ENCODE assay signal across 12 cellular contexts in the genomic region with DNA sequence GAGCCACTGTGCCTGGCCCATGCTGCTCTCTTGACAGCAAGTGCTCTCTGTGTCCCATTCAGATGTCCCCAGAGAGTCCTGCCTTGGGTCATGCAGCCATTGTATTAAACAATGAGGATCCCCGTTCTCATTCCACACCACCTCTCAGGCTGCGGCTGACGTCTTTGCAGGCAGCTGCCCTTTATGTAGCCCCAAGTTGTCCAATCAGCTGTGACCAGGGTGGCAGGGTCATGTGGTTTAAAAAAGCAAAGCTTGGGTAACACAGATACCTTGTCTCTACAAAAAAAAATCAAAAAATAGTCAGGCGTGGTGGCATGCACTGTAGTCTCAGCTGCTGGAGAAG. TPM values are rescaled to one million over a fixed set of nuclear protein-coding genes. Genes with fewer than 3 reads are reported as not detected.
DNase-seq lines count a peak whose midpoint lies in the region; ATAC-seq, FAIRE-seq and TF ChIP-seq lines count a peak whose summit lies in the region.
"Had no signal": no experiment of that assay in that cellular context is flagged by ENCODE, and none has a peak within 500 bp of the region (broad histone marks: within the 10 kb centered on the region; RNA-seq: fewer than 3 reads in every experiment).

No MANE protein-coding gene starts in this region.

- H3K27ac Mint-ChIP-seq in T-cell = no peak overlapping the region

- CTCF ChIA-PET in GM12878 (lab: Yijun Ruan, JAX) = no interaction called here
- CTCF ChIA-PET in T-cell (lab: Charles Lee) = no interaction called here

- peaks cover 10% of the 10 kb centered on the region for H3K36me3 Mint-ChIP-seq in T-cell

- H3K4me1 Mint-ChIP-seq in T-cell = peaks cover 44 to 53% (median 52%) of the 10 kb centered on the region in 3 donors

- peaks cover 77% of the 10 kb centered on the region for H3K79me2 ChIP-seq in GM12878 (ENCODE audit: control insufficient read depth, insufficient read depth, low read length)

- 0% methylated on average over 4 of the region's 4 CpGs for WGBS in GM12878 (ENCODE audit: insufficient coverage, insufficient replicate concordance, low lambda C conversion rate, missing lambda C conversion rate)

- H3K9me3 ChIP-seq in GM12878 (replicated peaks; ENCODE audit: control insufficient read depth, insufficient read depth, low read length) (no peaks in the 10 kb centered on the region), vagina (no peaks in the 10 kb centered on the region)
- H3K9me3 ChIP-seq: SJSA1, spleen had no signal

- SMC1A ChIA-PET in GM12878 (lab: Charles Lee; ENCODE audit: uncharacterized antibody, unreplicated experiment) = interaction anchor here (0.8 to 1.0 kb wide), 2 partner anchors 56 to 161 kb away, joined by 3 read pairs; no protein-coding TSS in a partner anchor

- DNase-seq in GM12878 (ENCODE audit: low read depth, low spot score) (no peak), vagina (ENCODE audit: extremely low spot score in 2 of 2) (no peak), T-cell (no peak), AG08396 (ENCODE audit: low spot score) (no peak)
- no peak for DNase-seq in stimulated activated CD4-positive, alpha-beta T cell treated with anti-CD3 and anti-CD28 coated beads, Interleukin-4, amount 100 ng/mL, for 4 hours
- DNase-seq: NCI-H2171 treated with DMSO at 0.1 percent for 48 hours; stimulated activated naive CD4-positive, alpha-beta T cell had no signal

- H4K20me1 ChIP-seq in GM12878 (ENCODE audit: control insufficient read depth, insufficient read depth) = no peaks in the 10 kb centered on the region

- H3K4me3 ChIP-seq in GM12878 (peak overlapping the region; percentile 64; the same call in 1 of the 2 replicates), vagina (no peak overlapping the region)
- H3K4me3 ChIP-seq: SJSA1 had no signal

- H3K9me3 Mint-ChIP-seq in T-cell = peaks cover 0 to 4% (median 0%) of the 10 kb centered on the region in 3 donors

- TF ChIP-seq POLR2A in GM12878 (IDR thresholded peaks at IDR 0.05; ENCODE audit: low read depth, low read length) (0 out of 2 replicates have a peak, but pooled peaks have one; percentile 23), vagina (IDR thresholded peaks at IDR 0.05) (no peak)

- no peaks in the 10 kb centered on the region for H3K27me3 ChIP-seq in GM12878 (replicated peaks in 1 of 2; ENCODE audit: control insufficient read depth in 2 of 2, insufficient read depth in 2 of 2, low read length in 1 of 2)
- no peaks in the 10 kb centered on the region for H3K27me3 ChIP-seq in vagina
- H3K27me3 ChIP-seq: SJSA1, spleen had no signal

- no peak for TF ChIP-seq RAD21 in GM12878 (IDR thresholded peaks at IDR 0.05; ENCODE audit: insufficient read depth, low read depth, low read length)

- no peak overlapping the region for H2AFZ ChIP-seq in GM12878 (ENCODE audit: control insufficient read depth, low read depth, low read length)

- ATAC-seq in GM18498 (IDR thresholded peaks at IDR 0.05; ENCODE audit: unreplicated experiment) (peak; percentile 26), GM21367 (IDR thresholded peaks at IDR 0.05; ENCODE audit: unreplicated experiment) (peak; percentile 3), HG03066 (IDR thresholded peaks at IDR 0.05; ENCODE audit: low read depth, unreplicated experiment) (peak; percentile 3), GM12878 (peak; percentile 48), T-cell (replicated peaks in 1 of 4) (no peak)

- peak overlapping the region; percentile 72 for H3K27ac ChIP-seq in GM12878 (ENCODE audit: control insufficient read depth, insufficient read depth)
- H3K27ac ChIP-seq in vagina = no peak overlapping the region
- H3K27ac ChIP-seq: SJSA1 had no signal

- TF ChIP-seq EP300 in GM12878 (IDR thresholded peaks at IDR 0.05; ENCODE audit: borderline replicate concordance in 1 of 2, control insufficient read depth in 1 of 2, low read depth in 2 of 2, low read length in 2 of 2) = no peak

- intact Hi-C loops in GM12878 (cut with micrococcal nuclease; ENCODE audit: unreplicated experiment) (loop anchor here (10.0 kb wide), 2 partner anchors 190 to 560 kb away; a partner anchor contains a TSS), vagina (cut with DNase I) (no loop called here)

- H3K27me3 Mint-ChIP-seq in T-cell = no peaks in the 10 kb centered on the region

- POLR2A ChIA-PET in GM12878 (lab: Charles Lee) = interaction anchor here (0.9 kb wide), 1 partner anchor 14 kb away, joined by 3 read pairs; no protein-coding TSS in a partner anchor
- POLR2A ChIA-PET in T-cell (lab: Charles Lee) = no interaction called here

- no peak for TF ChIP-seq CTCF in GM12878 (IDR thresholded peaks at IDR 0.05 in 2 of 3, conservative IDR thresholded peaks at IDR 0.05 in 1 of 3; ENCODE audit: control insufficient read depth in 2 of 3, extremely low read depth in 1 of 3, insufficient read depth in 1 of 3, low read depth in 3 of 3, low read length in 3 of 3)
- no peak for TF ChIP-seq CTCF in vagina (IDR thresholded peaks at IDR 0.05)

- no peak for FAIRE-seq in GM12878 (lab: Jason Lieb, UNC)

- peak overlapping the region; percentile 89 for H3K4me2 ChIP-seq in GM12878 (ENCODE audit: control insufficient read depth, insufficient read depth)

- BruUV-seq in GM12878 (replicated peaks; lab: Mats Ljungman, UMichigan) = no TSS peak

- H3K4me3 Mint-ChIP-seq in T-cell = peak overlapping the region in 1 of 3 donors; percentile 89

- in situ Hi-C loops in GM12878 (cut with MboI) = no loop called here

- H3K4me1 ChIP-seq in GM12878 (ENCODE audit: control insufficient read depth, insufficient read depth, low read length) (peaks cover 18% of the 10 kb centered on the region), vagina (no peaks in the 10 kb centered on the region)

- H3K36me3 ChIP-seq in GM12878 (ENCODE audit: control insufficient read depth in 2 of 2, insufficient read depth in 2 of 2, low read length in 1 of 2) (no peaks in the 10 kb centered on the region), vagina (no peaks in the 10 kb centered on the region)
- H3K36me3 ChIP-seq: spleen had no signal

- RAD21 ChIA-PET in GM12878 (lab: Charles Lee; ENCODE audit: unreplicated experiment) = interaction anchor here (0.9 to 1.1 kb wide), 2 partner anchors 24 to 160 kb away, joined by 3 read pairs; a partner anchor contains a TSS

- peak overlapping the region; percentile 28; the same call in 1 of the 2 replicates for H3K9ac ChIP-seq in GM12878 (ENCODE audit: control insufficient read depth, insufficient read depth, low read length)

TF ChIP-seq in GM12878, 131 proteins besides CTCF, POLR2A, EP300 and RAD21:
- TF ChIP-seq, protein P1, sequence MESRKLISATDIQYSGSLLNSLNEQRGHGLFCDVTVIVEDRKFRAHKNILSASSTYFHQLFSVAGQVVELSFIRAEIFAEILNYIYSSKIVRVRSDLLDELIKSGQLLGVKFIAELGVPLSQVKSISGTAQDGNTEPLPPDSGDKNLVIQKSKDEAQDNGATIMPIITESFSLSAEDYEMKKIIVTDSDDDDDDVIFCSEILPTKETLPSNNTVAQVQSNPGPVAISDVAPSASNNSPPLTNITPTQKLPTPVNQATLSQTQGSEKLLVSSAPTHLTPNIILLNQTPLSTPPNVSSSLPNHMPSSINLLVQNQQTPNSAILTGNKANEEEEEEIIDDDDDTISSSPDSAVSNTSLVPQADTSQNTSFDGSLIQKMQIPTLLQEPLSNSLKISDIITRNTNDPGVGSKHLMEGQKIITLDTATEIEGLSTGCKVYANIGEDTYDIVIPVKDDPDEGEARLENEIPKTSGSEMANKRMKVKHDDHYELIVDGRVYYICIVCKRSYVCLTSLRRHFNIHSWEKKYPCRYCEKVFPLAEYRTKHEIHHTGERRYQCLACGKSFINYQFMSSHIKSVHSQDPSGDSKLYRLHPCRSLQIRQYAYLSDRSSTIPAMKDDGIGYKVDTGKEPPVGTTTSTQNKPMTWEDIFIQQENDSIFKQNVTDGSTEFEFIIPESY (IDR thresholded peaks at IDR 0.05) = no peak
- 0 out of 2 replicates have a peak, but pooled peaks have one; percentile 27 for TF ChIP-seq NR2F1 (conservative IDR thresholded peaks at IDR 0.05)
- no peak for TF ChIP-seq SMAD1 (IDR thresholded peaks at IDR 0.05; ENCODE audit: low read depth, partially characterized antibody)
- TF ChIP-seq, protein P2, sequence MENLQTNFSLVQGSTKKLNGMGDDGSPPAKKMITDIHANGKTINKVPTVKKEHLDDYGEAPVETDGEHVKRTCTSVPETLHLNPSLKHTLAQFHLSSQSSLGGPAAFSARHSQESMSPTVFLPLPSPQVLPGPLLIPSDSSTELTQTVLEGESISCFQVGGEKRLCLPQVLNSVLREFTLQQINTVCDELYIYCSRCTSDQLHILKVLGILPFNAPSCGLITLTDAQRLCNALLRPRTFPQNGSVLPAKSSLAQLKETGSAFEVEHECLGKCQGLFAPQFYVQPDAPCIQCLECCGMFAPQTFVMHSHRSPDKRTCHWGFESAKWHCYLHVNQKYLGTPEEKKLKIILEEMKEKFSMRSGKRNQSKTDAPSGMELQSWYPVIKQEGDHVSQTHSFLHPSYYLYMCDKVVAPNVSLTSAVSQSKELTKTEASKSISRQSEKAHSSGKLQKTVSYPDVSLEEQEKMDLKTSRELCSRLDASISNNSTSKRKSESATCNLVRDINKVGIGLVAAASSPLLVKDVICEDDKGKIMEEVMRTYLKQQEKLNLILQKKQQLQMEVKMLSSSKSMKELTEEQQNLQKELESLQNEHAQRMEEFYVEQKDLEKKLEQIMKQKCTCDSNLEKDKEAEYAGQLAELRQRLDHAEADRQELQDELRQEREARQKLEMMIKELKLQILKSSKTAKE (IDR thresholded peaks at IDR 0.05; ENCODE audit: low read depth, poor library complexity, severe bottlenecking) = peak; percentile 7
- TF ChIP-seq IKZF1 (conservative IDR thresholded peaks at IDR 0.05) = 0 out of 2 replicates have a peak, but pooled peaks have one; percentile 27

RNA-seq across cellular contexts. Expression of a gene that starts 13.2 kb away (rescaled TPM):
- 117 and 120 TPM in 2 replicates for total RNA-seq in GM12878 (2013; cell fraction: nucleolus; rRNA removed)
- total RNA-seq in GM12878 (2014; rRNA removed) (16.0 and 17.9 TPM in 2 replicates), GM12878 (2014; rRNA removed; fragmentation: Illumina TruSeq; extraction: Trizol) (21.6 and 23.2 TPM in 2 replicates), GM12878 (2021) (12.0 and 15.3 TPM in 2 replicates), vagina (17.2 TPM), T-cell (1 to 10 TPM; 2.2 to 6.8 (median 2.9) TPM)
- polyA plus RNA-seq in GM12878 (2011; ENCODE audit: low read depth) = 4.8 TPM
- polyA plus RNA-seq in GM12878 (2011; rRNA removed) (5.0 and 6.8 TPM in 2 replicates), GM12878 (2014; fragmentation: Illumina TruSeq; extraction: Trizol) (14.6 and 18.9 TPM in 2 replicates), GM12878 (2014; fragmentation: Nextera tagmentation; extraction: Ambion mirVana) (1 to 10 TPM; 5.8 to 7.2 TPM), GM12878 (2014; rRNA removed) (10.4 and 11.0 TPM in 2 replicates), GM12878 (2016; fragmentation: Nextera tagmentation; extraction: Ambion mirVana) (10 to 100 TPM; 11.0 to 12.7 TPM)
- 2.6 and 2.8 TPM in 2 replicates for polyA plus RNA-seq in GM12878 (2011; cell fraction: cytosol; rRNA removed)
- polyA plus RNA-seq in GM12878 (2011; cell fraction: nucleus; rRNA removed) = 3.7 and 3.8 TPM in 2 replicates
- 6.0 and 6.5 TPM in 2 replicates for polyA plus RNA-seq in GM12878 (2012)
- polyA minus RNA-seq in GM12878 (2011; rRNA and poly(A)+ RNA removed) = 10.1 and 10.5 TPM in 2 replicates
- polyA minus RNA-seq in GM12878 (2011; cell fraction: cytosol; rRNA and poly(A)+ RNA removed) = 0.62 and 1.3 TPM in 2 replicates
- 5.6 and 10.5 TPM in 2 replicates for polyA minus RNA-seq in GM12878 (2011; cell fraction: nucleus; rRNA and poly(A)+ RNA removed)

Comparison
In these comparisons a context has a peak if more than half of its experiments do, and no peak if none do; other contexts are left out.
1. ATAC-seq: peak in GM18498 (single experiment), GM21367 (single experiment), HG03066 (single experiment) and GM12878 (single experiment); none in T-cell (0 of 4).